ENCODE assay signal across 10 cellular contexts in the genomic region with DNA sequence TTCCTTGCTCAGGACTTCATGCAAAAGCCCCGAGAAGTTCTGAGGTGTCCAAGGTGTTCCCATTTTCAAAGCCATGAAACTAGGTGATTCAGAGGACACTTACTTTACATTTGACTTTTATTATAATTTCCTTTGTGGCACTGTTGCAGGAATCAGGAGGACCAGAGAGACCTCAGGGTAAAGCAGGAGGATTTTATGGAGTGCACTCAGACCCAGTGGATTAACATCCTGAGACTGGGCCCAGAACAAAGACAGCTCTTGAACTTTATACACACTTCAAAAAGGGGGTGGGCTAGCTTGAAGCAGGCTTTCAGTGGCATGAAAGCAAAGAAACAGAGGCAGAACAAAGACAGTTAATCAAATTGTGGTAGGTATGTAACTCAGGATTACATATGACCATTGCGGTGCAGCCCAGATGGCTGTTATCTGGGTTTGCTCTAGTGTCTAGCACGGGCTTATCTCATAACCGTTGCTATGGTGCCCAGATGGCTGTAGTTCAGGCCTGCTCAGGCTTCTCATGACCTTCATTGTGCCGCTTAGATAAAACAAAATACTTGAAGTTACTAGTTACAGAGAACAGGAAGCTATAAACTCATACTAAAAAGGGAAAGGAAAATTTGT. TPM values are rescaled to one million over a fixed set of nuclear protein-coding genes. Genes with fewer than 3 reads are reported as not detected.
DNase-seq lines count a peak whose midpoint lies in the region; ATAC-seq and TF ChIP-seq lines count a peak whose summit lies in the region.
"Had no signal": no experiment of that assay in that cellular context is flagged by ENCODE, and none has a peak within 500 bp of the region (broad histone marks: within the 10 kb centered on the region; RNA-seq: fewer than 3 reads in every experiment).

No MANE protein-coding gene starts in this region.

- H3K4me1 ChIP-seq in gastrocnemius medialis (peaks cover 39 to 46% of the 10 kb centered on the region in 2 donors), tibial artery (no peaks in the 10 kb centered on the region)

- no peaks in the 10 kb centered on the region for H3K27me3 ChIP-seq in gastrocnemius medialis
- H3K27me3 ChIP-seq in tibial artery, result no peaks in the 10 kb centered on the region

- in situ Hi-C loops in gastrocnemius medialis (cut with MboI; ENCODE audit: low sequenced_read_pairs in 4 of 4), result loop anchor here in 3 of 4 donors (5.0 to 10.0 kb wide), 3 partner anchors 44 to 49 kb away; no protein-coding TSS in a partner anchor

- no peak overlapping the region for H3K4me3 Mint-ChIP-seq in activated CD8-positive, alpha-beta T cell treated with anti-CD3 and anti-CD28 coated beads for 36 hours
- no peak overlapping the region for H3K4me3 Mint-ChIP-seq in activated CD8-positive, alpha-beta T cell treated with anti-CD3 and anti-CD28 coated beads, Interleukin-2, amount 10 ng/mL, durations not matched to agents 7 days and 5 days

- peak; percentile 3 for DNase-seq in activated CD8-positive, alpha-beta T cell treated with anti-CD3 and anti-CD28 coated beads for 36 hours
- DNase-seq in activated CD8-positive, alpha-beta T cell treated with anti-CD3 and anti-CD28 coated beads, Interleukin-2, amount 10 ng/mL, durations not matched to agents 7 days and 5 days, result no peak
- DNase-seq in SK-N-MC (ENCODE audit: low read depth, low spot score) (peak; percentile 5), fibroblast of villous mesenchyme (ENCODE audit: low read depth) (peak; percentile 30), gastrocnemius medialis (peak in 1 of 2 donors; percentile 35), hepatic stellate cell (ENCODE audit: low spot score) (no peak), epidermal melanocyte (ENCODE audit: insufficient read length, low spot score) (no peak), tibial artery (no peak)
- DNase-seq: anterior cingulate cortex had no signal

- no peak for TF ChIP-seq CTCF in activated CD8-positive, alpha-beta T cell treated with anti-CD3 and anti-CD28 coated beads for 36 hours (IDR thresholded peaks at IDR 0.05)
- TF ChIP-seq CTCF in fibroblast of villous mesenchyme (IDR thresholded peaks at IDR 0.05; ENCODE audit: insufficient read depth, low read depth, low read length) (no peak), gastrocnemius medialis (IDR thresholded peaks at IDR 0.05 in 4 of 5, conservative IDR thresholded peaks at IDR 0.05 in 1 of 5) (no peak), tibial artery (IDR thresholded peaks at IDR 0.05) (no peak)

- H3K36me3 ChIP-seq in SK-N-MC (ENCODE audit: insufficient read depth, low read length), result no peaks in the 10 kb centered on the region
- H3K36me3 ChIP-seq in gastrocnemius medialis, result peaks cover 0 to 9% of the 10 kb centered on the region in 2 donors
- peaks cover 0 to 31% (median 10%) of the 10 kb centered on the region in 3 donors for H3K36me3 ChIP-seq in tibial artery

- H3K9ac ChIP-seq in SK-N-MC (ENCODE audit: insufficient read length), result no peak overlapping the region

- H3K4me1 Mint-ChIP-seq in activated CD8-positive, alpha-beta T cell treated with anti-CD3 and anti-CD28 coated beads for 36 hours (ENCODE audit: low read depth), result peaks cover 11% of the 10 kb centered on the region
- peaks cover 21% of the 10 kb centered on the region for H3K4me1 Mint-ChIP-seq in activated CD8-positive, alpha-beta T cell treated with anti-CD3 and anti-CD28 coated beads, Interleukin-2, amount 10 ng/mL, durations not matched to agents 7 days and 5 days (ENCODE audit: low read depth)

- POLR2A ChIA-PET in activated CD8-positive, alpha-beta T cell treated with anti-CD3 and anti-CD28 coated beads for 36 hours (lab: Charles Lee), result no interaction called here
- POLR2A ChIA-PET in activated CD8-positive, alpha-beta T cell treated with anti-CD3 and anti-CD28 coated beads, Interleukin-2, amount 10 ng/mL, durations not matched to agents 7 days and 5 days (lab: Charles Lee), result no interaction called here

- intact Hi-C loops in activated CD8-positive, alpha-beta T cell treated with anti-CD3 and anti-CD28 coated beads for 36 hours (cut with micrococcal nuclease), result loop anchor here (10.0 kb wide), 1 partner anchor 276 kb away; no protein-coding TSS in a partner anchor
- intact Hi-C loops in gastrocnemius medialis (cut with DNase I; ENCODE audit: low total_unique reads) (no loop called here), tibial artery (cut with DNase I; ENCODE audit: low total_unique reads) (loop anchor here (5.0 kb wide), 1 partner anchor 49 kb away; no protein-coding TSS in a partner anchor)

- CTCF ChIA-PET in activated CD8-positive, alpha-beta T cell treated with anti-CD3 and anti-CD28 coated beads for 36 hours (lab: Charles Lee), result interaction anchor here (0.7 to 1.2 kb wide), 2 partner anchors 46 to 48 kb away, joined by 3 to 4 read pairs; no protein-coding TSS in a partner anchor
- CTCF ChIA-PET in activated CD8-positive, alpha-beta T cell treated with anti-CD3 and anti-CD28 coated beads, Interleukin-2, amount 10 ng/mL, durations not matched to agents 7 days and 5 days (lab: Charles Lee), result interaction anchor here (10.0 kb wide), 1 partner anchor 48 kb away, joined by 136 read pairs; no protein-coding TSS in a partner anchor

- H3K9me3 Mint-ChIP-seq in activated CD8-positive, alpha-beta T cell treated with anti-CD3 and anti-CD28 coated beads for 36 hours, result peaks cover 37% of the 10 kb centered on the region
- peaks cover 42% of the 10 kb centered on the region for H3K9me3 Mint-ChIP-seq in activated CD8-positive, alpha-beta T cell treated with anti-CD3 and anti-CD28 coated beads, Interleukin-2, amount 10 ng/mL, durations not matched to agents 7 days and 5 days (ENCODE audit: insufficient read depth)

- no peak overlapping the region for H3K27ac ChIP-seq in SK-N-MC
- H3K27ac ChIP-seq in gastrocnemius medialis, result peak overlapping the region; percentile 72 to 86 (median 79)
- no peak overlapping the region for H3K27ac ChIP-seq in tibial artery

- no peak overlapping the region for H3K27ac Mint-ChIP-seq in activated CD8-positive, alpha-beta T cell treated with anti-CD3 and anti-CD28 coated beads for 36 hours
- no peak overlapping the region for H3K27ac Mint-ChIP-seq in activated CD8-positive, alpha-beta T cell treated with anti-CD3 and anti-CD28 coated beads, Interleukin-2, amount 10 ng/mL, durations not matched to agents 7 days and 5 days

- H3K9me3 ChIP-seq in SK-N-MC (ENCODE audit: low read depth, low read length) (peaks cover 2% of the 10 kb centered on the region; the same call in 1 of the 2 replicates), gastrocnemius medialis (no peaks in the 10 kb centered on the region), tibial artery (peaks cover 0 to 24% (median 14%) of the 10 kb centered on the region in 3 donors)

- no peaks in the 10 kb centered on the region for H3K27me3 Mint-ChIP-seq in activated CD8-positive, alpha-beta T cell treated with anti-CD3 and anti-CD28 coated beads for 36 hours
- no peaks in the 10 kb centered on the region for H3K27me3 Mint-ChIP-seq in activated CD8-positive, alpha-beta T cell treated with anti-CD3 and anti-CD28 coated beads, Interleukin-2, amount 10 ng/mL, durations not matched to agents 7 days and 5 days (ENCODE audit: low read depth)

- ATAC-seq in activated CD8-positive, alpha-beta T cell treated with anti-CD3 and anti-CD28 coated beads for 36 hours, result no peak
- ATAC-seq in activated CD8-positive, alpha-beta T cell treated with anti-CD3 and anti-CD28 coated beads, Interleukin-2, amount 10 ng/mL, durations not matched to agents 7 days and 5 days, result no peak
- no peak for ATAC-seq in gastrocnemius medialis
- ATAC-seq: Panc1 had no signal

- peaks cover 57% of the 10 kb centered on the region for H3K36me3 Mint-ChIP-seq in activated CD8-positive, alpha-beta T cell treated with anti-CD3 and anti-CD28 coated beads for 36 hours (ENCODE audit: low read depth)
- peaks cover 41% of the 10 kb centered on the region for H3K36me3 Mint-ChIP-seq in activated CD8-positive, alpha-beta T cell treated with anti-CD3 and anti-CD28 coated beads, Interleukin-2, amount 10 ng/mL, durations not matched to agents 7 days and 5 days (ENCODE audit: low read depth)

- TF ChIP-seq POLR2A in gastrocnemius medialis (IDR thresholded peaks at IDR 0.05), result no peak

- H3K4me3 ChIP-seq in SK-N-MC (no peak overlapping the region), fibroblast of villous mesenchyme (ENCODE audit: low read depth, low read length) (no peak overlapping the region), gastrocnemius medialis (no peak overlapping the region), tibial artery (no peak overlapping the region)

RNA-seq across cellular contexts. Expression of a gene that starts 39.4 kb away (rescaled TPM):
- total RNA-seq in activated CD8-positive, alpha-beta T cell treated with anti-CD3 and anti-CD28 coated beads for 36 hours, result 1 to 10 TPM; 4.4 to 5.3 TPM
- 1 to 10 TPM; 3.1 to 4.4 TPM for total RNA-seq in activated CD8-positive, alpha-beta T cell treated with anti-CD3 and anti-CD28 coated beads, Interleukin-2, amount 10 ng/mL, durations not matched to agents 7 days and 5 days
- 0.97 and 1.3 TPM in 2 replicates for total RNA-seq in fibroblast of villous mesenchyme
- total RNA-seq in gastrocnemius medialis, result 10 to 100 TPM in 1 of 4 donors, 1 to 10 TPM in 3; 6.1 to 15.2 (median 8.0) TPM

Comparison
In these comparisons a context has a peak if more than half of its experiments do, and no peak if none do; other contexts are left out.
1. DNase-seq: peak in activated CD8-positive, alpha-beta T cell treated with anti-CD3 and anti-CD28 coated beads for 36 hours (single experiment), SK-N-MC (single experiment) and fibroblast of villous mesenchyme (single experiment); none in activated CD8-positive, alpha-beta T cell treated with anti-CD3 and anti-CD28 coated beads, Interleukin-2, amount 10 ng/mL, durations not matched to agents 7 days and 5 days (single experiment), hepatic stellate cell (single experiment), epidermal melanocyte (single experiment) and tibial artery (0 of 2).
2. H3K27ac ChIP-seq: peak in gastrocnemius medialis (4 of 4); none in SK-N-MC (single experiment) and tibial artery (0 of 2).